Comparison of ENCODE assay signal across 18 cellular contexts in genomic region chr2:95215018-95215612, GRCh38. TPM values are rescaled to one million over a fixed set of nuclear protein-coding genes. Genes with fewer than 3 reads are reported as not detected.
DNase-seq lines count a peak whose midpoint lies in the region; ATAC-seq, FAIRE-seq and TF ChIP-seq lines count a peak whose summit lies in the region.
"Had no signal": no experiment of that assay in that cellular context is flagged by ENCODE, and none has a peak within 500 bp of the region (broad histone marks: within the 10 kb centered on the region; RNA-seq: fewer than 3 reads in every experiment).

No MANE protein-coding gene starts in this region.

- no peak for TF ChIP-seq CTCF in HepG2 (CRISPR knock-in tag; IDR thresholded peaks at IDR 0.05)
- no peak for TF ChIP-seq CTCF in right lobe of liver (IDR thresholded peaks at IDR 0.05)
- TF ChIP-seq CTCF in astrocyte (IDR thresholded peaks at IDR 0.05; ENCODE audit: insufficient read depth, low read depth, low read length), result no peak
- no peak for TF ChIP-seq CTCF in liver (IDR thresholded peaks at IDR 0.05; ENCODE audit: low read depth, low read length, missing input control)
- TF ChIP-seq CTCF in GM10266 (IDR thresholded peaks at IDR 0.05; ENCODE audit: control insufficient read depth, insufficient read depth, low read depth, missing control alignments), result no peak

- WGBS in HepG2 (ENCODE audit: low lambda C conversion rate), result 30% methylated on average over 6 of the region's 6 CpGs
- 93% methylated on average over 3 of the region's 6 CpGs for WGBS in right lobe of liver (ENCODE audit: insufficient coverage, low coverage, low lambda C conversion rate, missing lambda C conversion rate)
- WGBS in liver, result 97% methylated on average over 6 of the region's 6 CpGs

- peaks cover 93% of the 10 kb centered on the region for H3K36me3 Mint-ChIP-seq in astrocyte (ENCODE audit: low read depth, unreplicated experiment)

- no peaks in the 10 kb centered on the region for H3K27me3 ChIP-seq in HepG2 (ENCODE audit: control insufficient read depth in 1 of 2, insufficient read depth in 2 of 2, low read length in 2 of 2)
- H3K27me3 ChIP-seq in right lobe of liver, result no peaks in the 10 kb centered on the region
- H3K27me3 ChIP-seq in astrocyte (ENCODE audit: insufficient read depth, low read length), result no peaks in the 10 kb centered on the region
- H3K27me3 ChIP-seq in liver (ENCODE audit: control insufficient read depth in 4 of 4, insufficient read depth in 4 of 4, low read length in 3 of 4), result no peaks in the 10 kb centered on the region
- no peaks in the 10 kb centered on the region for H3K27me3 ChIP-seq in H7 (ENCODE audit: control insufficient read depth, insufficient read depth, low read length)

- POLR2A ChIA-PET in HepG2 (lab: Yijun Ruan, JAX), result no interaction called here

- no peak for FAIRE-seq in HepG2 (lab: Jason Lieb, UNC)
- peak; percentile 9 for FAIRE-seq in astrocyte (lab: Jason Lieb, UNC)

- H3K9me3 ChIP-seq in HepG2 (ENCODE audit: low read length) (peaks cover 88% of the 10 kb centered on the region), right lobe of liver (peaks cover 0 to 80% (median 17%) of the 10 kb centered on the region in 4 donors), astrocyte (ENCODE audit: insufficient read depth, low read depth, low read length) (peaks cover 74% of the 10 kb centered on the region), liver (ENCODE audit: control insufficient read depth in 4 of 4, low read length in 3 of 4) (peaks cover 41 to 93% (median 77%) of the 10 kb centered on the region in 4 donors)

- peaks cover 84% of the 10 kb centered on the region for H3K9me3 Mint-ChIP-seq in astrocyte (ENCODE audit: unreplicated experiment)

- ATAC-seq in HepG2, result no peak
- no peak for ATAC-seq in right lobe of liver
- ATAC-seq in HG03025 (IDR thresholded peaks at IDR 0.05; ENCODE audit: low FRiP score, unreplicated experiment), result no peak

- no peaks in the 10 kb centered on the region for H3K4me1 Mint-ChIP-seq in astrocyte (ENCODE audit: low read depth, unreplicated experiment)
- H3K4me1 Mint-ChIP-seq: IgD-negative memory B cell had no signal

- H3K4me3 ChIP-seq in HepG2 (replicated peaks in 1 of 3; ENCODE audit: insufficient read depth in 1 of 3, low read depth in 2 of 3, low read length in 3 of 3) (no peak overlapping the region), right lobe of liver (no peak overlapping the region), astrocyte (ENCODE audit: insufficient read depth, low read depth, low read length) (no peak overlapping the region), liver (ENCODE audit: low read depth in 1 of 3, low read length in 3 of 3) (peak overlapping the region in 2 of 3 donors; percentile 39 to 73), H7 (ENCODE audit: insufficient read depth, low read depth, low read length) (no peak overlapping the region)

- H3K79me2 ChIP-seq in HepG2 (ENCODE audit: insufficient read depth, low read length) (no peaks in the 10 kb centered on the region), astrocyte (ENCODE audit: insufficient read depth, low read length) (no peaks in the 10 kb centered on the region)

- no peak overlapping the region for H3K27ac Mint-ChIP-seq in astrocyte (ENCODE audit: unreplicated experiment)
- H3K27ac Mint-ChIP-seq: IgD-negative memory B cell had no signal

- no peak overlapping the region for H3K9ac ChIP-seq in HepG2 (ENCODE audit: insufficient read depth, low read depth, low read length)
- H3K9ac ChIP-seq in astrocyte (ENCODE audit: low read length), result no peak overlapping the region
- no peak overlapping the region for H3K9ac ChIP-seq in liver (ENCODE audit: low read depth in 1 of 2, low read length in 2 of 2)

- no peaks in the 10 kb centered on the region for H3K27me3 Mint-ChIP-seq in astrocyte (ENCODE audit: low read depth, unreplicated experiment)
- H3K27me3 Mint-ChIP-seq: IgD-negative memory B cell had no signal

- no peak overlapping the region for H2AFZ ChIP-seq in HepG2 (ENCODE audit: low read length)
- H2AFZ ChIP-seq in astrocyte (ENCODE audit: low read depth, low read length), result no peak overlapping the region

- H3K4me1 ChIP-seq in HepG2 (ENCODE audit: insufficient read depth, low read length) (no peaks in the 10 kb centered on the region), right lobe of liver (no peaks in the 10 kb centered on the region), astrocyte (ENCODE audit: insufficient read depth, low read length) (no peaks in the 10 kb centered on the region), liver (ENCODE audit: control insufficient read depth in 4 of 4, insufficient read depth in 4 of 4, low read length in 3 of 4) (no peaks in the 10 kb centered on the region)

- no peak overlapping the region for H3K4me3 Mint-ChIP-seq in astrocyte (ENCODE audit: unreplicated experiment)

- H3K36me3 ChIP-seq in HepG2 (replicated peaks in 1 of 2; ENCODE audit: control insufficient read depth in 1 of 2, insufficient read depth in 2 of 2, low read length in 2 of 2) (no peaks in the 10 kb centered on the region), right lobe of liver (peaks cover 0 to 10% (median 0%) of the 10 kb centered on the region in 4 donors), astrocyte (ENCODE audit: insufficient read depth, low read length) (peaks cover 31% of the 10 kb centered on the region), liver (ENCODE audit: control insufficient read depth in 4 of 4, insufficient read depth in 3 of 4, low read depth in 1 of 4, low read length in 3 of 4) (peaks cover 5 to 34% (median 27%) of the 10 kb centered on the region in 4 donors), H7 (replicated peaks; ENCODE audit: control insufficient read depth, insufficient read depth, low read length) (peaks cover 10% of the 10 kb centered on the region)

- DNase-seq in HepG2 (ENCODE audit: low spot score), result no peak
- no peak for DNase-seq in right lobe of liver
- no peak for DNase-seq in astrocyte (ENCODE audit: low read depth)
- DNase-seq in GM10266 (ENCODE audit: extremely low spot score), result no peak
- DNase-seq in H7, result no peak
- DNase-seq: COR-L47, DMS79, GOT3, NCI-H1105 treated with DMSO at 0.1 percent for 48 hours, NCI-H187, NCI-H2171, NCI-H446, NCI-H69, OCI-M1 had no signal

- CTCF ChIA-PET in HepG2 (lab: Yijun Ruan, JAX; ENCODE audit: low intra/inter-chr PET ratio, low total read pairs), result no interaction called here

- TF ChIP-seq RAD21 in HepG2 (CRISPR knock-in tag; IDR thresholded peaks at IDR 0.05), result no peak
- no peak for TF ChIP-seq RAD21 in liver (IDR thresholded peaks at IDR 0.05)

- H3K27ac ChIP-seq in HepG2 (ENCODE audit: extremely low read length, insufficient read depth, low read length) (no peak overlapping the region), right lobe of liver (no peak overlapping the region), astrocyte (ENCODE audit: low read depth, low read length) (no peak overlapping the region), liver (ENCODE audit: low read depth in 1 of 2, low read length in 2 of 2) (no peak overlapping the region)
- H3K27ac ChIP-seq: RWPE1 had no signal

- H3K4me2 ChIP-seq in HepG2 (ENCODE audit: low read depth, low read length), result no peak overlapping the region
- no peak overlapping the region for H3K4me2 ChIP-seq in astrocyte (ENCODE audit: low read length)

- no peak for TF ChIP-seq POLR2A in HepG2 (IDR thresholded peaks at IDR 0.05; ENCODE audit: insufficient read depth in 1 of 2, low read depth in 2 of 2, low read length in 2 of 2)
- no peak for TF ChIP-seq POLR2A in right lobe of liver (IDR thresholded peaks at IDR 0.05)

- H4K20me1 ChIP-seq in HepG2 (ENCODE audit: insufficient read depth, low read length) (no peaks in the 10 kb centered on the region), astrocyte (ENCODE audit: insufficient read depth, low read length) (no peaks in the 10 kb centered on the region)

- no peak for TF ChIP-seq EP300 in HepG2 (IDR thresholded peaks at IDR 0.05; ENCODE audit: low read depth in 2 of 2, low read length in 2 of 2)
- TF ChIP-seq EP300 in HepG2 (CRISPR knock-in tag; IDR thresholded peaks at IDR 0.05; ENCODE audit: borderline replicate concordance), result no peak

- in situ Hi-C loops in HepG2 (cut with HindIII; ENCODE audit: extremely low pct_ligation_motif_present, low pct_unique_long_range_greater_than_20kb), result no loop called here

- BruUV-seq in HepG2 (replicated peaks; lab: Mats Ljungman, UMichigan), result no TSS peak

- intact Hi-C loops in HepG2 (cut with micrococcal nuclease; ENCODE audit: unreplicated experiment) (no loop called here), right lobe of liver (cut with DNase I) (no loop called here)

RNA-seq across cellular contexts. Expression of gene ZNF892, which starts 7.8 kb away (rescaled TPM):
- 0.21 TPM in 1 of 2 replicates, not detected in the other for total RNA-seq in HepG2 (2016; rRNA removed; fragmentation: Illumina TruSeq; extraction: Trizol)
- not detected in 2 replicates for total RNA-seq in HepG2 (2016; cell fraction: cytosol; rRNA removed; fragmentation: Illumina TruSeq; extraction: Trizol; ENCODE audit: low read depth)
- total RNA-seq in HepG2 (2016; cell fraction: insoluble cytoplasmic fraction; rRNA removed; fragmentation: Illumina TruSeq; extraction: Trizol), result 0.09 and 0.22 TPM in 2 replicates
- total RNA-seq in HepG2 (2016; cell fraction: membrane; rRNA removed; fragmentation: Illumina TruSeq; extraction: Trizol), result not detected in 2 replicates
- not detected in 2 replicates for total RNA-seq in HepG2 (2016; cell fraction: nucleus; rRNA removed; fragmentation: Illumina TruSeq; extraction: Trizol)
- not detected in 2 replicates for polyA plus RNA-seq in HepG2 (2011; rRNA removed)
- polyA plus RNA-seq in HepG2 (2011; cell fraction: cytosol; rRNA removed), result not detected in 2 replicates
- not detected in 2 replicates for polyA plus RNA-seq in HepG2 (2011; cell fraction: nucleus; rRNA removed)
- not detected in 2 replicates for polyA plus RNA-seq in HepG2 (2012)
- polyA plus RNA-seq in HepG2 (2016; cell fraction: cytosol; fragmentation: Illumina TruSeq; extraction: Trizol; ENCODE audit: low read depth), result not detected in 2 replicates
- not detected in 2 replicates for polyA plus RNA-seq in HepG2 (2016; cell fraction: insoluble cytoplasmic fraction; fragmentation: Illumina TruSeq; extraction: Trizol; ENCODE audit: low read depth)
- polyA plus RNA-seq in HepG2 (2016; cell fraction: membrane; fragmentation: Illumina TruSeq; extraction: Trizol; ENCODE audit: low read depth), result not detected in 2 replicates
- not detected in 2 replicates for polyA plus RNA-seq in HepG2 (2016; cell fraction: nucleus; fragmentation: Illumina TruSeq; extraction: Trizol; ENCODE audit: insufficient read depth, low read depth)
- polyA minus RNA-seq in HepG2 (2011; rRNA and poly(A)+ RNA removed; ENCODE audit: low replicate concordance), result not detected in 2 replicates
- 0.40 TPM in 1 of 2 replicates, not detected in the other for polyA minus RNA-seq in HepG2 (2011; cell fraction: cytosol; rRNA and poly(A)+ RNA removed)
- polyA minus RNA-seq in HepG2 (2011; cell fraction: nucleus; rRNA and poly(A)+ RNA removed), result 0.75 TPM in 1 of 2 replicates, not detected in the other
- total RNA-seq in right lobe of liver, result 1 to 10 TPM in 4 of 6 experiments, under 1 TPM in 2; 0.48 to 2.3 (median 1.1) TPM
- total RNA-seq in astrocyte, result 4.8 and 5.9 TPM in 2 replicates
- 1 to 10 TPM; 1.3 to 2.2 TPM for total RNA-seq in liver
- polyA plus RNA-seq in liver, result under 1 TPM in 1 of 2 donors, not detected in 1; 0.17 TPM
- total RNA-seq in H7 (2014; rRNA removed; shearing (Covaris generic)), result 4.6 and 4.7 TPM in 2 replicates

RNA-seq across cellular contexts. Expression of gene ZNF2, which starts 49.5 kb away (rescaled TPM):
- total RNA-seq in HepG2 (2016; rRNA removed; fragmentation: Illumina TruSeq; extraction: Trizol), result 6.1 and 8.5 TPM in 2 replicates
- total RNA-seq in HepG2 (2016; cell fraction: cytosol; rRNA removed; fragmentation: Illumina TruSeq; extraction: Trizol; ENCODE audit: low read depth), result 1.1 and 1.4 TPM in 2 replicates
- 6.3 and 8.1 TPM in 2 replicates for total RNA-seq in HepG2 (2016; cell fraction: insoluble cytoplasmic fraction; rRNA removed; fragmentation: Illumina TruSeq; extraction: Trizol)
- total RNA-seq in HepG2 (2016; cell fraction: membrane; rRNA removed; fragmentation: Illumina TruSeq; extraction: Trizol), result 3.3 and 5.0 TPM in 2 replicates
- 4.2 and 6.5 TPM in 2 replicates for total RNA-seq in HepG2 (2016; cell fraction: nucleus; rRNA removed; fragmentation: Illumina TruSeq; extraction: Trizol)
- 4.3 and 4.4 TPM in 2 replicates for polyA plus RNA-seq in HepG2 (2011; rRNA removed)
- 3.1 and 4.6 TPM in 2 replicates for polyA plus RNA-seq in HepG2 (2011; cell fraction: cytosol; rRNA removed)
- 4.5 and 5.1 TPM in 2 replicates for polyA plus RNA-seq in HepG2 (2011; cell fraction: nucleus; rRNA removed)
- polyA plus RNA-seq in HepG2 (2012), result 3.2 and 4.0 TPM in 2 replicates
- 0.46 and 0.50 TPM in 2 replicates for polyA plus RNA-seq in HepG2 (2016; cell fraction: cytosol; fragmentation: Illumina TruSeq; extraction: Trizol; ENCODE audit: low read depth)
- polyA plus RNA-seq in HepG2 (2016; cell fraction: insoluble cytoplasmic fraction; fragmentation: Illumina TruSeq; extraction: Trizol; ENCODE audit: low read depth), result 4.7 and 5.7 TPM in 2 replicates
- polyA plus RNA-seq in HepG2 (2016; cell fraction: membrane; fragmentation: Illumina TruSeq; extraction: Trizol; ENCODE audit: low read depth), result 1.3 and 1.4 TPM in 2 replicates
- polyA plus RNA-seq in HepG2 (2016; cell fraction: nucleus; fragmentation: Illumina TruSeq; extraction: Trizol; ENCODE audit: insufficient read depth, low read depth), result 6.8 and 8.0 TPM in 2 replicates
- 6.3 and 6.9 TPM in 2 replicates for polyA minus RNA-seq in HepG2 (2011; rRNA and poly(A)+ RNA removed; ENCODE audit: low replicate concordance)
- 5.3 and 6.2 TPM in 2 replicates for polyA minus RNA-seq in HepG2 (2011; cell fraction: cytosol; rRNA and poly(A)+ RNA removed)
- 7.1 and 7.7 TPM in 2 replicates for polyA minus RNA-seq in HepG2 (2011; cell fraction: nucleus; rRNA and poly(A)+ RNA removed)
- total RNA-seq in right lobe of liver, result 1 to 10 TPM; 1.1 to 2.0 (median 1.8) TPM
- total RNA-seq in astrocyte, result 4.1 and 5.5 TPM in 2 replicates
- total RNA-seq in liver, result 1 to 10 TPM; 2.5 to 3.0 TPM
- 1 to 10 TPM; 1.0 to 1.2 TPM for polyA plus RNA-seq in liver
- 4.9 and 7.4 TPM in 2 replicates for total RNA-seq in H7 (2014; rRNA removed; shearing (Covaris generic))

RNA-seq across cellular contexts. Expression of gene ZNF514, which starts 55.5 kb away (rescaled TPM):
- total RNA-seq in HepG2 (2016; rRNA removed; fragmentation: Illumina TruSeq; extraction: Trizol) (12.4 and 15.2 TPM in 2 replicates), right lobe of liver (1 to 10 TPM; 2.0 to 8.1 (median 5.4) TPM), astrocyte (7.9 and 8.1 TPM in 2 replicates), liver (1 to 10 TPM; 4.2 to 6.2 TPM)
- total RNA-seq in HepG2 (2016; cell fraction: cytosol; rRNA removed; fragmentation: Illumina TruSeq; extraction: Trizol; ENCODE audit: low read depth), result 11.3 and 12.6 TPM in 2 replicates
- 12.5 and 16.2 TPM in 2 replicates for total RNA-seq in HepG2 (2016; cell fraction: insoluble cytoplasmic fraction; rRNA removed; fragmentation: Illumina TruSeq; extraction: Trizol)
- 13.1 and 16.4 TPM in 2 replicates for total RNA-seq in HepG2 (2016; cell fraction: membrane; rRNA removed; fragmentation: Illumina TruSeq; extraction: Trizol)
- total RNA-seq in HepG2 (2016; cell fraction: nucleus; rRNA removed; fragmentation: Illumina TruSeq; extraction: Trizol), result 20.2 and 24.3 TPM in 2 replicates
- polyA plus RNA-seq in HepG2 (2011; rRNA removed) (18.7 and 20.1 TPM in 2 replicates), liver (1 to 10 TPM; 1.7 to 3.3 TPM)
- polyA plus RNA-seq in HepG2 (2011; cell fraction: cytosol; rRNA removed), result 6.4 and 7.9 TPM in 2 replicates
- 37.0 and 42.7 TPM in 2 replicates for polyA plus RNA-seq in HepG2 (2011; cell fraction: nucleus; rRNA removed)
- polyA plus RNA-seq in HepG2 (2012), result 15.6 and 20.3 TPM in 2 replicates
- 6.2 and 6.8 TPM in 2 replicates for polyA plus RNA-seq in HepG2 (2016; cell fraction: cytosol; fragmentation: Illumina TruSeq; extraction: Trizol; ENCODE audit: low read depth)
- polyA plus RNA-seq in HepG2 (2016; cell fraction: insoluble cytoplasmic fraction; fragmentation: Illumina TruSeq; extraction: Trizol; ENCODE audit: low read depth), result 9.1 and 9.6 TPM in 2 replicates
- 5.2 and 5.7 TPM in 2 replicates for polyA plus RNA-seq in HepG2 (2016; cell fraction: membrane; fragmentation: Illumina TruSeq; extraction: Trizol; ENCODE audit: low read depth)
- 35.4 and 37.2 TPM in 2 replicates for polyA plus RNA-seq in HepG2 (2016; cell fraction: nucleus; fragmentation: Illumina TruSeq; extraction: Trizol; ENCODE audit: insufficient read depth, low read depth)
- 6.8 and 15.4 TPM in 2 replicates for polyA minus RNA-seq in HepG2 (2011; rRNA and poly(A)+ RNA removed; ENCODE audit: low replicate concordance)
- 7.7 and 8.4 TPM in 2 replicates for polyA minus RNA-seq in HepG2 (2011; cell fraction: cytosol; rRNA and poly(A)+ RNA removed)
- 50.2 and 59.9 TPM in 2 replicates for polyA minus RNA-seq in HepG2 (2011; cell fraction: nucleus; rRNA and poly(A)+ RNA removed)
- total RNA-seq in H7 (2014; rRNA removed; shearing (Covaris generic)), result 5.2 and 11.4 TPM in 2 replicates

RNA-seq across cellular contexts. Expression of gene PROM2, which starts 59.1 kb away (rescaled TPM):
- not detected in 2 replicates for total RNA-seq in HepG2 (2016; rRNA removed; fragmentation: Illumina TruSeq; extraction: Trizol)
- not detected in 2 replicates for total RNA-seq in HepG2 (2016; cell fraction: cytosol; rRNA removed; fragmentation: Illumina TruSeq; extraction: Trizol; ENCODE audit: low read depth)
- not detected in 2 replicates for total RNA-seq in HepG2 (2016; cell fraction: insoluble cytoplasmic fraction; rRNA removed; fragmentation: Illumina TruSeq; extraction: Trizol)
- not detected in 2 replicates for total RNA-seq in HepG2 (2016; cell fraction: membrane; rRNA removed; fragmentation: Illumina TruSeq; extraction: Trizol)
- total RNA-seq in HepG2 (2016; cell fraction: nucleus; rRNA removed; fragmentation: Illumina TruSeq; extraction: Trizol), result not detected in 2 replicates
- not detected in 2 replicates for polyA plus RNA-seq in HepG2 (2011; rRNA removed)
- not detected in 2 replicates for polyA plus RNA-seq in HepG2 (2011; cell fraction: cytosol; rRNA removed)
- 0.13 TPM in 1 of 2 replicates, not detected in the other for polyA plus RNA-seq in HepG2 (2011; cell fraction: nucleus; rRNA removed)
- polyA plus RNA-seq in HepG2 (2012), result not detected in 2 replicates
- polyA plus RNA-seq in HepG2 (2016; cell fraction: cytosol; fragmentation: Illumina TruSeq; extraction: Trizol; ENCODE audit: low read depth), result not detected in 2 replicates
- polyA plus RNA-seq in HepG2 (2016; cell fraction: insoluble cytoplasmic fraction; fragmentation: Illumina TruSeq; extraction: Trizol; ENCODE audit: low read depth), result not detected in 2 replicates
- not detected in 2 replicates for polyA plus RNA-seq in HepG2 (2016; cell fraction: membrane; fragmentation: Illumina TruSeq; extraction: Trizol; ENCODE audit: low read depth)
- polyA plus RNA-seq in HepG2 (2016; cell fraction: nucleus; fragmentation: Illumina TruSeq; extraction: Trizol; ENCODE audit: insufficient read depth, low read depth), result not detected in 2 replicates
- 0.87 TPM in 1 of 2 replicates, not detected in the other for polyA minus RNA-seq in HepG2 (2011; rRNA and poly(A)+ RNA removed; ENCODE audit: low replicate concordance)
- not detected in 2 replicates for polyA minus RNA-seq in HepG2 (2011; cell fraction: cytosol; rRNA and poly(A)+ RNA removed)
- polyA minus RNA-seq in HepG2 (2011; cell fraction: nucleus; rRNA and poly(A)+ RNA removed), result not detected in 2 replicates
- under 1 TPM; 0.06 to 0.64 (median 0.43) TPM for total RNA-seq in right lobe of liver
- total RNA-seq in astrocyte, result 0.93 and 1.2 TPM in 2 replicates
- 1 to 10 TPM in 1 of 2 donors, under 1 TPM in 1; 0.19 to 1.1 TPM for total RNA-seq in liver
- under 1 TPM; 0.11 to 0.30 TPM for polyA plus RNA-seq in liver
- total RNA-seq in H7 (2014; rRNA removed; shearing (Covaris generic)), result 1.1 and 1.8 TPM in 2 replicates
- polyA plus RNA-seq: IgD-negative memory B cell had no signal

Comparison
In these comparisons a context has a peak if more than half of its experiments do, and no peak if none do; other contexts are left out.
1. H3K4me3 ChIP-seq: peak in liver (2 of 3); none in HepG2 (0 of 3), right lobe of liver (0 of 3), astrocyte (single experiment) and H7 (single experiment).